Comparison of ENCODE assay signal across 8 cellular contexts in the genomic region with DNA sequence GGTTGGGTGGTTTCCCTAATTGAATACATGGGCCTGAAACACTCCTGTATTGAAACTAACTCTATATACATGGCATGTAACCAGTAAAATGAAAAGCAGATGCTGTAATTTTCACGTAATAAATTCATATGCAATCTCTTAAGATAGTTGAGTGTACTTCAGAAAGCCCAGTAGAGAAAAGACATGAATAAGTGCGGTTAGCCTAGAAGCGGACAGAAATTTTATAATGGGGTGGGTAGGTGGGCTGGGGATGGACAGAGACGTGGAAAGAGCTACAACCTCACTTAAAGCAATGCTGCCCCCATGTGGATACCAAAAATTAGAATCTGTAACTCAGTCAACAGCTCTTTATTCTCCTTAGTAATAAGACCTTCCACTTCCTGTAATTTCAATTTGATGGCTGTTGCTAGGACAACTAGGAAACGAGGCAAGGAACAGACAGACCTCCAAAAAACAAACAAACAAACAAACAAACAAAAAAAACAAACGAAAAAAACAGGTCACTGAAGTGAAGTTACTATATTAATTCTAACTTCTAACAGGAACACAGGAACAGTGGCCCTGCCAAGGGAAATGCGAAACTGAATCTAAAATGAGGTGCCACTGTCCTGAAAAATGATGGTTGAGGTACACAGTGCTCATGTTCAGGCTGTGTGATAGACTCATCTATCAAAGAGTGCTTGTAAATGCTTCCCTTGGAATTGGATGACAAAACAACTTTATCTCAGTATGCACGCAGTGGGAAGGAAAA.
DNase-seq lines count a peak whose midpoint lies in the region; ATAC-seq, FAIRE-seq and TF ChIP-seq lines count a peak whose summit lies in the region.

No MANE protein-coding gene starts in this region.

- POLR2A ChIA-PET in Panc1 (lab: Charles Lee), result no interaction called here

- FAIRE-seq in G401.6 (lab: Jason Lieb, UNC), result peak; percentile 44

- no TSS peak for BruUV-seq in Panc1 (replicated peaks; lab: Mats Ljungman, UMichigan)

- 57% methylated on average over 5 of the region's 8 CpGs for WGBS in mesenchymal stem cell
- 28 to 31% methylated on average over 8 of the region's 8 CpGs for WGBS in aorta, 2 donors

- no peak overlapping the region for H3K4ac ChIP-seq in mesenchymal stem cell (ENCODE audit: low read depth in 1 of 2, low read length in 2 of 2)

- no peak overlapping the region for H2AFZ ChIP-seq in Karpas-422 (ENCODE audit: low read length)
- H2AFZ ChIP-seq in mesenchymal stem cell (ENCODE audit: low read depth, low read length), result no peak overlapping the region

- CTCF ChIA-PET in Panc1 (lab: Charles Lee), result interaction anchor here (0.6 to 1.2 kb wide), 4 partner anchors 297 to 584 kb away, joined by 3 to 5 read pairs (median 3); no protein-coding TSS in a partner anchor

- H3K23ac ChIP-seq in mesenchymal stem cell (ENCODE audit: low read length in 2 of 2), result no peak overlapping the region

- no peak overlapping the region for H2BK12ac ChIP-seq in mesenchymal stem cell (ENCODE audit: low read length in 2 of 2)

- DNase-seq in Karpas-422 (peak; percentile 89), Panc1 (ENCODE audit: low read depth, low spot score) (no peak), coronary artery (ENCODE audit: low spot score) (no peak), mesenchymal stem cell (peak; percentile 74), aorta (no peak)

- no peaks in the 10 kb centered on the region for H3K9me2 ChIP-seq in Karpas-422 (replicated peaks; ENCODE audit: insufficient read depth, low read length)

- in situ Hi-C loops in Panc1 (cut with HindIII; ENCODE audit: low pct_unique_long_range_greater_than_20kb, low sequenced_read_pairs), result no loop called here

- TF ChIP-seq CTCF in Panc1 (IDR thresholded peaks at IDR 0.05) (peak; percentile 61), coronary artery (IDR thresholded peaks at IDR 0.05) (peak; percentile 27)

- peak; percentile 66; the same call in 1 of the 2 replicates for ATAC-seq in Panc1
- ATAC-seq in aorta (ENCODE audit: low FRiP score), result peak; percentile 81
- ATAC-seq in GM21737 (IDR thresholded peaks at IDR 0.05; ENCODE audit: unreplicated experiment), result no peak
- no peak for ATAC-seq in HG03135 (IDR thresholded peaks at IDR 0.05; ENCODE audit: unreplicated experiment)

- H3K4me1 ChIP-seq in Karpas-422 (ENCODE audit: low read length) (peaks cover 16% of the 10 kb centered on the region), Panc1 (ENCODE audit: control insufficient read depth, insufficient read depth, low read length) (no peaks in the 10 kb centered on the region), mesenchymal stem cell (ENCODE audit: control insufficient read depth, insufficient read depth, low read depth, low read length) (no peaks in the 10 kb centered on the region), aorta (ENCODE audit: control insufficient read depth in 1 of 2, insufficient read depth in 2 of 2, low read length in 2 of 2) (no peaks in the 10 kb centered on the region)

- no peak overlapping the region for H2BK15ac ChIP-seq in mesenchymal stem cell (ENCODE audit: low read depth, poor library complexity, severe bottlenecking)

- H3K14ac ChIP-seq in mesenchymal stem cell (ENCODE audit: low read length in 2 of 2), result no peak overlapping the region

- no peak overlapping the region for H3K4me3 ChIP-seq in Karpas-422 (ENCODE audit: low read length)
- H3K4me3 ChIP-seq in Panc1 (ENCODE audit: low read depth in 2 of 2, low read length in 2 of 2), result no peak overlapping the region
- H3K4me3 ChIP-seq in coronary artery, result no peak overlapping the region
- H3K4me3 ChIP-seq in mesenchymal stem cell (ENCODE audit: insufficient read depth in 1 of 2, low read depth in 1 of 2, low read length in 2 of 2), result no peak overlapping the region
- no peak overlapping the region for H3K4me3 ChIP-seq in aorta (ENCODE audit: low read length in 2 of 2)

- no peak overlapping the region for H3K18ac ChIP-seq in mesenchymal stem cell (ENCODE audit: low read depth in 1 of 2, low read length in 2 of 2)

- H3K9ac ChIP-seq in Karpas-422 (ENCODE audit: low read length) (no peak overlapping the region), mesenchymal stem cell (ENCODE audit: low read length) (peak overlapping the region; percentile 57)

- H4K20me1 ChIP-seq in Karpas-422 (ENCODE audit: insufficient read depth, low read depth, low read length), result no peaks in the 10 kb centered on the region

- H3K4me2 ChIP-seq in Karpas-422 (ENCODE audit: low read depth, low read length, poor library complexity, severe bottlenecking) (peak overlapping the region; percentile 44), mesenchymal stem cell (ENCODE audit: low read length, poor library complexity, severe bottlenecking) (no peak overlapping the region)

- no peak overlapping the region for H4K91ac ChIP-seq in mesenchymal stem cell (ENCODE audit: low read length)

- no peaks in the 10 kb centered on the region for H3K79me2 ChIP-seq in Karpas-422 (ENCODE audit: low read length)

- no peak overlapping the region for H4K8ac ChIP-seq in mesenchymal stem cell (ENCODE audit: low read length)

- H3K79me1 ChIP-seq in mesenchymal stem cell (replicated peaks; ENCODE audit: low read length, poor library complexity, severe bottlenecking), result peaks cover 13% of the 10 kb centered on the region

- no peak overlapping the region for H2AK5ac ChIP-seq in mesenchymal stem cell (ENCODE audit: low read length, severe bottlenecking)

- no peak overlapping the region for H2BK120ac ChIP-seq in mesenchymal stem cell (ENCODE audit: low read depth, low read length)

- no peaks in the 10 kb centered on the region for H3K36me3 ChIP-seq in Karpas-422 (ENCODE audit: insufficient read depth, low read length)
- H3K36me3 ChIP-seq in Panc1 (ENCODE audit: control insufficient read depth, insufficient read depth, low read length), result no peaks in the 10 kb centered on the region
- H3K36me3 ChIP-seq in mesenchymal stem cell (ENCODE audit: control insufficient read depth in 1 of 2, insufficient read depth in 2 of 2, low read depth in 1 of 2, low read length in 2 of 2), result peaks cover 6 to 9% of the 10 kb centered on the region in 2 experiments
- peaks cover 0 to 2% of the 10 kb centered on the region in 2 donors for H3K36me3 ChIP-seq in aorta (ENCODE audit: control insufficient read depth in 1 of 2, insufficient read depth in 2 of 2, low read length in 1 of 2)

- H3K27me3 ChIP-seq in Karpas-422 (ENCODE audit: low read length) (no peaks in the 10 kb centered on the region), Panc1 (ENCODE audit: control insufficient read depth, insufficient read depth, low read length) (no peaks in the 10 kb centered on the region), mesenchymal stem cell (ENCODE audit: control insufficient read depth in 1 of 2, insufficient read depth in 1 of 2, low read length in 2 of 2) (no peaks in the 10 kb centered on the region), aorta (ENCODE audit: control insufficient read depth in 1 of 2, insufficient read depth in 2 of 2, low read length in 1 of 2) (no peaks in the 10 kb centered on the region)

- intact Hi-C loops in Panc1 (cut with micrococcal nuclease; ENCODE audit: unreplicated experiment) (loop anchor here (5.0 kb wide), 2 partner anchors 294 to 319 kb away; no protein-coding TSS in a partner anchor), aorta (cut with DNase I) (loop anchor here (5.0 to 10.0 kb wide), 3 partner anchors 87 to 294 kb away; a partner anchor contains a TSS)

- H3K27ac ChIP-seq in Karpas-422 (ENCODE audit: low read length), result no peak overlapping the region
- no peak overlapping the region for H3K27ac ChIP-seq in Panc1 (ENCODE audit: low read length)
- no peak overlapping the region for H3K27ac ChIP-seq in coronary artery
- peak overlapping the region; percentile 61 for H3K27ac ChIP-seq in mesenchymal stem cell (ENCODE audit: low read length, poor library complexity, severe bottlenecking)
- peak overlapping the region in 1 of 2 donors; percentile 43 for H3K27ac ChIP-seq in aorta (ENCODE audit: low read depth in 1 of 2, low read length in 2 of 2)

- H2BK5ac ChIP-seq in mesenchymal stem cell (ENCODE audit: low read depth, low read length, poor library complexity, severe bottlenecking), result no peak overlapping the region

- H3K9me3 ChIP-seq in Karpas-422 (ENCODE audit: low read length) (no peaks in the 10 kb centered on the region), Panc1 (ENCODE audit: control insufficient read depth, insufficient read depth, low read depth, low read length) (no peaks in the 10 kb centered on the region), mesenchymal stem cell (ENCODE audit: control insufficient read depth, low read length) (peaks cover 5% of the 10 kb centered on the region), aorta (ENCODE audit: control insufficient read depth, low read length) (no peaks in the 10 kb centered on the region)

Comparison
In these comparisons a context has a peak if more than half of its experiments do, and no peak if none do; other contexts are left out.
1. DNase-seq: peak in Karpas-422 (single experiment) and mesenchymal stem cell (single experiment); none in Panc1 (single experiment), coronary artery (single experiment) and aorta (0 of 2).
2. ATAC-seq: peak in Panc1 (single experiment) and aorta (single experiment); none in GM21737 (single experiment) and HG03135 (single experiment).